In genomic region chr4:9898596-9899345, GRCh38 we compare ENCODE assay signal across 1 cellular context.
TF ChIP-seq lines count a peak whose summit lies in the region.

No MANE protein-coding gene starts in this region.

TF ChIP-seq in GM23338, 12 proteins besides CTCF, POLR2A, EP300 and RAD21 (continued from another document):
- TF ChIP-seq REST (IDR thresholded peaks at IDR 0.05; ENCODE audit: unreplicated experiment) (no peak), ETS1 (IDR thresholded peaks at IDR 0.05) (no peak), CREB1 (CRISPR knock-in tag; IDR thresholded peaks at IDR 0.05; ENCODE audit: low read depth) (no peak)
